ENCODE assay signal across 8 cellular contexts in the genomic region with DNA sequence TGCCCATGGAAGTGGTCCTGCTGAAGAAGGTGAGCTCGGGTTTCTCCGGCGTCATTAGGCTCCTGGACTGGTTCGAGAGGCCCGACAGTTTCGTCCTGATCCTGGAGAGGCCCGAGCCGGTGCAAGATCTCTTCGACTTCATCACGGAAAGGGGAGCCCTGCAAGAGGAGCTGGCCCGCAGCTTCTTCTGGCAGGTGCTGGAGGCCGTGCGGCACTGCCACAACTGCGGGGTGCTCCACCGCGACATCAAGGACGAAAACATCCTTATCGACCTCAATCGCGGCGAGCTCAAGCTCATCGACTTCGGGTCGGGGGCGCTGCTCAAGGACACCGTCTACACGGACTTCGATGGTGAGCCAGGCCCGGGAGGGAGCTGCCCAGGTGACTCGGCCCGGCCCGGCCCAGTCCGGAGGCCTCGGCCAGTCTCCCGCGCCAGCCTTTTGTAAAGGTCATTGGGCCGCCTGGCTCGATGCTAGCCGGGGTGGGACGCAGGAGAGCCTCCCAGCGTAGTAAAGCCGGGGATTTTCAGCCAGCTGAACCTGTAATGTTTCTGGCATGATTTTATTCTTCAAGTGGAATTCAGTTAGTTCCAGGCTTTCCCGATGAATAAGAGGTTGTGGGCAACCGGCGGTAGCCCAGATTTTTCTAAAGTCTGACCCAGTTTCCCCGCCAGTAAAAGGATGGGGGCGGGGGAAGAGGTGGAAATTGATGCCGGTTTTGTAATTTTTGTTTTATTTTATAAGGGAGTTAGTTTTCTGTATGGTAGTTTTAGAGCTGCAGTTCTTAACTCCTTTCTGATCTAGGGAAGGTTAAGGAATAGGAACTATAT. TPM values are rescaled to one million over a fixed set of nuclear protein-coding genes. Genes with fewer than 3 reads are reported as not detected.
DNase-seq lines count a peak whose midpoint lies in the region; ATAC-seq and TF ChIP-seq lines count a peak whose summit lies in the region.

No MANE protein-coding gene starts in this region.

- peak in 4 of 5 donors; percentile 21 to 66 (median 38) for DNase-seq in CD8-positive, alpha-beta memory T cell
- peak; percentile 48 for DNase-seq in activated CD4-positive, alpha-beta memory T cell treated with anti-CD3 and anti-CD28 coated beads for 36 hours
- DNase-seq in epithelial cell of esophagus (ENCODE audit: low read depth): peak; percentile 32
- peak; percentile 55 to 85 for DNase-seq in tibial artery

- peaks cover 43 to 58% (median 44%) of the 10 kb centered on the region in 3 donors for H3K36me3 Mint-ChIP-seq in CD8-positive, alpha-beta memory T cell
- peaks cover 54% of the 10 kb centered on the region for H3K36me3 Mint-ChIP-seq in activated CD4-positive, alpha-beta memory T cell treated with anti-CD3 and anti-CD28 coated beads for 36 hours

- peak overlapping the region; percentile 90 to 99 (median 94) for H3K4me3 Mint-ChIP-seq in CD8-positive, alpha-beta memory T cell
- H3K4me3 Mint-ChIP-seq in activated CD4-positive, alpha-beta memory T cell treated with anti-CD3 and anti-CD28 coated beads for 36 hours: peak overlapping the region; percentile 87

- no peak for ATAC-seq in HG02678 (IDR thresholded peaks at IDR 0.05; ENCODE audit: unreplicated experiment)
- ATAC-seq in HG03439 (IDR thresholded peaks at IDR 0.05; ENCODE audit: unreplicated experiment): no peak

- POLR2A ChIA-PET in CD8-positive, alpha-beta memory T cell (lab: Charles Lee): interaction anchor here (0.6 to 4.6 kb wide), 18 partner anchors 12 to 297 kb away, joined by 3 to 40 read pairs (median 5); partner anchors contain the start of genes C6orf89 and MTCH1
- POLR2A ChIA-PET in activated CD4-positive, alpha-beta memory T cell treated with anti-CD3 and anti-CD28 coated beads for 36 hours (lab: Charles Lee): interaction anchor here (0.7 to 9.0 kb wide), 22 partner anchors 10 to 576 kb away, joined by 3 to 166 read pairs (median 5); partner anchors contain the start of genes TBC1D22B and TMEM217

- H3K9me3 Mint-ChIP-seq in CD8-positive, alpha-beta memory T cell: peaks cover 0 to 2% (median 0%) of the 10 kb centered on the region in 5 donors
- H3K9me3 Mint-ChIP-seq in activated CD4-positive, alpha-beta memory T cell treated with anti-CD3 and anti-CD28 coated beads for 36 hours: no peaks in the 10 kb centered on the region

- intact Hi-C loops in activated CD4-positive, alpha-beta memory T cell treated with anti-CD3 and anti-CD28 coated beads for 36 hours (cut with micrococcal nuclease): loop anchor here (10.0 kb wide), 1 partner anchor 577 kb away; the partner anchor contains the start of gene SRSF3
- intact Hi-C loops in tibial artery (cut with DNase I; ENCODE audit: low total_unique reads): loop anchor here (2.0 to 10.0 kb wide), 3 partner anchors 37 to 407 kb away; partner anchors contain the start of gene C6orf89

- CTCF ChIA-PET in CD8-positive, alpha-beta memory T cell (lab: Charles Lee): interaction anchor here (0.6 to 16.9 kb wide), 31 partner anchors 9 to 322 kb away, joined by 3 to 461 read pairs (median 6); partner anchors contain the start of genes C6orf89, MTCH1 and PPIL1
- CTCF ChIA-PET in activated CD4-positive, alpha-beta memory T cell treated with anti-CD3 and anti-CD28 coated beads for 36 hours (lab: Charles Lee): interaction anchor here (0.7 to 16.6 kb wide), 27 partner anchors 11 to 416 kb away, joined by 3 to 560 read pairs (median 6); partner anchors contain the start of gene MTCH1

- H3K4me1 Mint-ChIP-seq in CD8-positive, alpha-beta memory T cell: peaks cover 54 to 56% (median 56%) of the 10 kb centered on the region in 3 donors
- peaks cover 49% of the 10 kb centered on the region for H3K4me1 Mint-ChIP-seq in activated CD4-positive, alpha-beta memory T cell treated with anti-CD3 and anti-CD28 coated beads for 36 hours (ENCODE audit: low read depth)

- peak overlapping the region; percentile 89 for H3K27ac ChIP-seq in CD8-positive, alpha-beta memory T cell (ENCODE audit: low read depth, low read length)
- peak overlapping the region; percentile 95 for H3K27ac ChIP-seq in KOPT-K1 (ENCODE audit: low read depth, low read length, poor library complexity, severe bottlenecking)
- H3K27ac ChIP-seq in tibial artery: peak overlapping the region; percentile 90

- H3K27ac Mint-ChIP-seq in CD8-positive, alpha-beta memory T cell: peak overlapping the region; percentile 88 to 98 (median 94)
- H3K27ac Mint-ChIP-seq in activated CD4-positive, alpha-beta memory T cell treated with anti-CD3 and anti-CD28 coated beads for 36 hours: peak overlapping the region; percentile 95

- peaks cover 45% of the 10 kb centered on the region for H3K4me1 ChIP-seq in CD8-positive, alpha-beta memory T cell (ENCODE audit: insufficient read depth, low read length)
- H3K4me1 ChIP-seq in mucosa of stomach (ENCODE audit: control insufficient read depth, insufficient read depth, low read length): peaks cover 30% of the 10 kb centered on the region
- peaks cover 0 to 28% (median 18%) of the 10 kb centered on the region in 4 donors for H3K4me1 ChIP-seq in tibial artery

- TF ChIP-seq CTCF in epithelial cell of esophagus (IDR thresholded peaks at IDR 0.05; ENCODE audit: insufficient read depth, low read depth, low read length, missing control alignments) (no peak), tibial artery (IDR thresholded peaks at IDR 0.05) (no peak)

- H3K9me3 ChIP-seq in CD8-positive, alpha-beta memory T cell (ENCODE audit: low read length): no peaks in the 10 kb centered on the region
- H3K9me3 ChIP-seq in KOPT-K1 (ENCODE audit: insufficient read depth, low read length, poor library complexity, severe bottlenecking) (no peaks in the 10 kb centered on the region), mucosa of stomach (ENCODE audit: control insufficient read depth, low read length) (no peaks in the 10 kb centered on the region), tibial artery (no peaks in the 10 kb centered on the region)

- peak overlapping the region; percentile 68 for H3K4me3 ChIP-seq in CD8-positive, alpha-beta memory T cell (ENCODE audit: low read length)
- H3K4me3 ChIP-seq in epithelial cell of esophagus (ENCODE audit: low read length) (peak overlapping the region; percentile 84), mucosa of stomach (ENCODE audit: low read length) (peak overlapping the region; percentile 85), tibial artery (peak overlapping the region; percentile 89 to 95)

- H3K36me3 ChIP-seq in CD8-positive, alpha-beta memory T cell (ENCODE audit: insufficient read depth, low read length): peaks cover 48% of the 10 kb centered on the region
- H3K36me3 ChIP-seq in KOPT-K1 (ENCODE audit: insufficient read depth, low read length) (peaks cover 57% of the 10 kb centered on the region), mucosa of stomach (ENCODE audit: control insufficient read depth, insufficient read depth, low read length) (no peaks in the 10 kb centered on the region), tibial artery (peaks cover 31 to 34% (median 32%) of the 10 kb centered on the region in 3 donors)

- H3K27me3 ChIP-seq in CD8-positive, alpha-beta memory T cell (ENCODE audit: insufficient read depth, low read length, poor library complexity, severe bottlenecking): no peaks in the 10 kb centered on the region
- H3K27me3 ChIP-seq in mucosa of stomach (ENCODE audit: control insufficient read depth, insufficient read depth, low read length) (no peaks in the 10 kb centered on the region), tibial artery (no peaks in the 10 kb centered on the region)

- peaks cover 0 to 3% of the 10 kb centered on the region in 2 donors for H3K27me3 Mint-ChIP-seq in CD8-positive, alpha-beta memory T cell
- no peaks in the 10 kb centered on the region for H3K27me3 Mint-ChIP-seq in activated CD4-positive, alpha-beta memory T cell treated with anti-CD3 and anti-CD28 coated beads for 36 hours

- peak overlapping the region; percentile 84 for H3K9ac ChIP-seq in mucosa of stomach (ENCODE audit: low read length)

RNA-seq across cellular contexts. Expression of gene PIM1, which starts 1.4 kb away (rescaled TPM):
- 10 to 100 TPM; 93.7 to 99.1 TPM for total RNA-seq in CD8-positive, alpha-beta memory T cell
- polyA plus RNA-seq in CD8-positive, alpha-beta memory T cell: 253 TPM
- 100 to 1,000 TPM; 204 TPM for total RNA-seq in activated CD4-positive, alpha-beta memory T cell treated with anti-CD3 and anti-CD28 coated beads for 36 hours
